ENCODE assay signal across 26 cellular contexts in genomic region chr9:91155181-91155580, GRCh38.
DNase-seq lines count a peak whose midpoint lies in the region; ATAC-seq and TF ChIP-seq lines count a peak whose summit lies in the region.
"Had no signal": no experiment of that assay in that cellular context is flagged by ENCODE, and none has a peak within 500 bp of the region (broad histone marks: within the 10 kb centered on the region; RNA-seq: fewer than 3 reads in every experiment).

No MANE protein-coding gene starts in this region.

- H3K27ac ChIP-seq in BLaER1 (peak overlapping the region; percentile 75), lung (ENCODE audit: low read depth in 1 of 2, low read length in 1 of 2) (no peak overlapping the region), hepatocyte (no peak overlapping the region)
- H3K27ac ChIP-seq: GM23248 had no signal

- CTCF ChIA-PET in activated CD8-positive, alpha-beta T cell treated with anti-CD3 and anti-CD28 coated beads for 36 hours (lab: Charles Lee): no interaction called here

- H2AFZ ChIP-seq in hepatocyte: no peak overlapping the region
- H2AFZ ChIP-seq: GM23248 had no signal

- no peaks in the 10 kb centered on the region for H3K9me2 ChIP-seq in hepatocyte (replicated peaks; ENCODE audit: insufficient read depth)

- intact Hi-C loops in activated CD8-positive, alpha-beta T cell treated with anti-CD3 and anti-CD28 coated beads for 36 hours (cut with micrococcal nuclease): no loop called here

- DNase-seq in T-helper 1 cell (no peak), lung (ENCODE audit: low spot score) (peak; percentile 6), hepatocyte (ENCODE audit: low spot score) (no peak), dermis blood vessel endothelial cell (no peak), activated gamma-delta T cell (lab: John Stamatoyannopoulos, UW) (no peak)
- no peak for DNase-seq in activated CD8-positive, alpha-beta T cell treated with anti-CD3 and anti-CD28 coated beads for 36 hours
- DNase-seq: 8988T; Caco-2; CD4-positive, alpha-beta T cell; DMS153; GF-D8; GM23248; Kasumi-1; NCI-H1048; NCI-H1436; NCI-H1930; NCI-H345; NCI-H526 had no signal

- no peaks in the 10 kb centered on the region for H3K27me3 ChIP-seq in BLaER1
- no peaks in the 10 kb centered on the region for H3K27me3 ChIP-seq in lung (ENCODE audit: control insufficient read depth, insufficient read depth)
- no peaks in the 10 kb centered on the region for H3K27me3 ChIP-seq in hepatocyte
- H3K27me3 ChIP-seq: MG63 had no signal

- H3K4me2 ChIP-seq in BLaER1 (peak overlapping the region; percentile 71), hepatocyte (no peak overlapping the region)

- peaks cover 73% of the 10 kb centered on the region for H3K4me1 Mint-ChIP-seq in T-helper 1 cell treated with Interleukin-12 subunit alpha and Interleukin-12 subunit beta and Interleukin-4 antibody, amounts not matched to agents 30 μg/mL and 1 μg/mL, for 36 hours (ENCODE audit: low read depth)
- H3K4me1 Mint-ChIP-seq in activated CD8-positive, alpha-beta T cell treated with anti-CD3 and anti-CD28 coated beads for 36 hours (ENCODE audit: low read depth): peaks cover 64% of the 10 kb centered on the region

- peaks cover 55% of the 10 kb centered on the region for H3K36me3 Mint-ChIP-seq in T-helper 1 cell treated with Interleukin-12 subunit alpha and Interleukin-12 subunit beta and Interleukin-4 antibody, amounts not matched to agents 30 μg/mL and 1 μg/mL, for 36 hours (ENCODE audit: low read depth)
- H3K36me3 Mint-ChIP-seq in activated CD8-positive, alpha-beta T cell treated with anti-CD3 and anti-CD28 coated beads for 36 hours (ENCODE audit: low read depth): peaks cover 40% of the 10 kb centered on the region

- POLR2A ChIA-PET in activated CD8-positive, alpha-beta T cell treated with anti-CD3 and anti-CD28 coated beads for 36 hours (lab: Charles Lee): interaction anchor here (0.6 to 9.8 kb wide), 8 partner anchors 8 to 269 kb away, joined by 3 to 64 read pairs (median 4); partner anchors contain the start of gene NFIL3

- H3K36me3 ChIP-seq in BLaER1: peaks cover 38% of the 10 kb centered on the region
- H3K36me3 ChIP-seq in lung (ENCODE audit: control insufficient read depth in 2 of 2, insufficient read depth in 2 of 2, low read length in 2 of 2): no peaks in the 10 kb centered on the region
- no peaks in the 10 kb centered on the region for H3K36me3 ChIP-seq in hepatocyte (replicated peaks; ENCODE audit: insufficient read depth, low read depth)
- H3K36me3 ChIP-seq: HAP-1, MG63 had no signal

- H3K9ac ChIP-seq in BLaER1: no peak overlapping the region
- H3K9ac ChIP-seq: GM23248 had no signal

- H3K9me3 Mint-ChIP-seq in T-helper 1 cell treated with Interleukin-12 subunit alpha and Interleukin-12 subunit beta and Interleukin-4 antibody, amounts not matched to agents 30 μg/mL and 1 μg/mL, for 36 hours: peaks cover 29% of the 10 kb centered on the region
- H3K9me3 Mint-ChIP-seq in activated CD8-positive, alpha-beta T cell treated with anti-CD3 and anti-CD28 coated beads for 36 hours: peaks cover 22% of the 10 kb centered on the region
- H3K9me3 Mint-ChIP-seq: CD4-positive, alpha-beta T cell had no signal

- no peak for ATAC-seq in activated CD8-positive, alpha-beta T cell treated with anti-CD3 and anti-CD28 coated beads for 36 hours
- ATAC-seq in lung (ENCODE audit: insufficient read depth, low FRiP score): no peak
- ATAC-seq: GM12878, Panc1 had no signal

- H3K9me3 ChIP-seq in BLaER1: peaks cover 32% of the 10 kb centered on the region
- H3K9me3 ChIP-seq in lung (ENCODE audit: control insufficient read depth in 2 of 2, insufficient read depth in 1 of 2, low read length in 1 of 2): peaks cover 0 to 5% of the 10 kb centered on the region in 2 donors
- no peaks in the 10 kb centered on the region for H3K9me3 ChIP-seq in hepatocyte (ENCODE audit: low read depth)
- H3K9me3 ChIP-seq: Caco-2, HAP-1, MG63 had no signal

- WGBS in lung, 2 donors: 93 to 95% methylated on average over 6 of the region's 6 CpGs
- WGBS in hepatocyte (ENCODE audit: low lambda C conversion rate, missing lambda C conversion rate): 97% methylated on average over 6 of the region's 6 CpGs

- no peak for TF ChIP-seq CTCF in activated CD8-positive, alpha-beta T cell treated with anti-CD3 and anti-CD28 coated beads for 36 hours (IDR thresholded peaks at IDR 0.05)
- TF ChIP-seq CTCF in lung (IDR thresholded peaks at IDR 0.05; ENCODE audit: control extremely low read depth, extremely low read depth) (no peak), hepatocyte (IDR thresholded peaks at IDR 0.05; ENCODE audit: poor library complexity) (no peak)

- H3K27me3 Mint-ChIP-seq in T-helper 1 cell treated with Interleukin-12 subunit alpha and Interleukin-12 subunit beta and Interleukin-4 antibody, amounts not matched to agents 30 μg/mL and 1 μg/mL, for 36 hours (ENCODE audit: low read depth): no peaks in the 10 kb centered on the region
- no peaks in the 10 kb centered on the region for H3K27me3 Mint-ChIP-seq in activated CD8-positive, alpha-beta T cell treated with anti-CD3 and anti-CD28 coated beads for 36 hours
- H3K27me3 Mint-ChIP-seq: CD4-positive, alpha-beta T cell; IgD-negative memory B cell had no signal

- H3K79me2 ChIP-seq in hepatocyte: no peaks in the 10 kb centered on the region

- H4K20me1 ChIP-seq in BLaER1: no peaks in the 10 kb centered on the region
- H4K20me1 ChIP-seq in hepatocyte (ENCODE audit: insufficient read depth, poor library complexity, severe bottlenecking): no peaks in the 10 kb centered on the region

- no peak overlapping the region for H3K4me3 Mint-ChIP-seq in T-helper 1 cell treated with Interleukin-12 subunit alpha and Interleukin-12 subunit beta and Interleukin-4 antibody, amounts not matched to agents 30 μg/mL and 1 μg/mL, for 36 hours
- no peak overlapping the region for H3K4me3 Mint-ChIP-seq in activated CD8-positive, alpha-beta T cell treated with anti-CD3 and anti-CD28 coated beads for 36 hours
- H3K4me3 Mint-ChIP-seq: B cell; CD4-positive, alpha-beta T cell; IgD-negative memory B cell had no signal

- H3K27ac Mint-ChIP-seq in T-helper 1 cell treated with Interleukin-12 subunit alpha and Interleukin-12 subunit beta and Interleukin-4 antibody, amounts not matched to agents 30 μg/mL and 1 μg/mL, for 36 hours: peak overlapping the region; percentile 85
- H3K27ac Mint-ChIP-seq in activated CD8-positive, alpha-beta T cell treated with anti-CD3 and anti-CD28 coated beads for 36 hours: peak overlapping the region; percentile 84
- H3K27ac Mint-ChIP-seq: B cell; CD4-positive, alpha-beta T cell; IgD-negative memory B cell had no signal

- H3K4me3 ChIP-seq in BLaER1 (peak overlapping the region; percentile 6; the same call in 1 of the 2 replicates), lung (no peak overlapping the region), hepatocyte (no peak overlapping the region)
- H3K4me3 ChIP-seq: GM12878, GM23248, HAP-1, MG63 had no signal

- H3K4me1 ChIP-seq in BLaER1 (peaks cover 97% of the 10 kb centered on the region), lung (ENCODE audit: control insufficient read depth in 2 of 2, insufficient read depth in 2 of 2, low read length in 2 of 2) (no peaks in the 10 kb centered on the region), hepatocyte (ENCODE audit: insufficient read depth) (no peaks in the 10 kb centered on the region)
- H3K4me1 ChIP-seq: Caco-2, HAP-1 had no signal
